Comparison of ENCODE assay signal across 8 cellular contexts in genomic region chr14:24443053-24443683, GRCh38. TPM values are rescaled to one million over a fixed set of nuclear protein-coding genes. Genes with fewer than 3 reads are reported as not detected.
DNase-seq lines count a peak whose midpoint lies in the region; ATAC-seq and TF ChIP-seq lines count a peak whose summit lies in the region.

No MANE protein-coding gene starts in this region.

- CTCF ChIA-PET in HEK293T (lab: Yijun Ruan, JAX), result interaction anchor here (0.6 to 4.0 kb wide), 3 partner anchors 12 to 135 kb away, joined by 3 to 31 read pairs (median 6); partner anchors contain the start of gene CIDEB

- H3K4me1 ChIP-seq in adrenal gland (replicated peaks in 1 of 2) (peaks cover 14 to 44% of the 10 kb centered on the region in 2 donors), left lung (peaks cover 9 to 41% of the 10 kb centered on the region in 2 donors), thyroid gland (peaks cover 8 to 13% of the 10 kb centered on the region in 2 donors)

- TF ChIP-seq POLR2A in adrenal gland (IDR thresholded peaks at IDR 0.05) (no peak), thyroid gland (IDR thresholded peaks at IDR 0.05) (no peak)

- intact Hi-C loops in adrenal gland (cut with DNase I), result loop anchor here in 1 of 2 donors (5.0 kb wide), 1 partner anchor 206 kb away; no protein-coding TSS in a partner anchor
- intact Hi-C loops in left lung (cut with DNase I), result no loop called here
- intact Hi-C loops in thyroid gland (cut with DNase I), result no loop called here

- peaks cover 40% of the 10 kb centered on the region for H3K4me1 Mint-ChIP-seq in activated T-cell treated with anti-CD3 and anti-CD28 coated beads, Interleukin-2, amount 50 U/mL, for 24 hours (ENCODE audit: low read depth)

- H3K27ac ChIP-seq in adrenal gland (peak overlapping the region in 4 of 5 donors; percentile 96 to 100 (median 100)), left lung (peak overlapping the region; percentile 96 to 99), thyroid gland (peak overlapping the region; percentile 98 to 100 (median 98))

- H3K4me3 ChIP-seq in adrenal gland, result peak overlapping the region in 2 of 4 donors; percentile 35 to 72
- peak overlapping the region; percentile 59 to 61 for H3K4me3 ChIP-seq in left lung
- peak overlapping the region in 2 of 3 donors; percentile 27 to 37 for H3K4me3 ChIP-seq in thyroid gland (replicated peaks in 1 of 3)

- no peaks in the 10 kb centered on the region for H3K9me3 ChIP-seq in adrenal gland (replicated peaks in 1 of 3)
- no peaks in the 10 kb centered on the region for H3K9me3 ChIP-seq in left lung
- H3K9me3 ChIP-seq in thyroid gland, result no peaks in the 10 kb centered on the region

- TF ChIP-seq CTCF in adrenal gland (IDR thresholded peaks at IDR 0.05) (no peak), left lung (IDR thresholded peaks at IDR 0.05) (no peak), thyroid gland (IDR thresholded peaks at IDR 0.05) (no peak)

- H3K4me3 Mint-ChIP-seq in activated T-cell treated with anti-CD3 and anti-CD28 coated beads, Interleukin-2, amount 50 U/mL, for 24 hours, result peak overlapping the region; percentile 96

- 3 to 8% (median 6%) methylated on average over 6 to 7 of the region's 7 CpGs for WGBS in adrenal gland, 4 donors
- WGBS in thyroid gland, 2 donors, result 4 to 6% methylated on average over 6 of the region's 7 CpGs

- H3K36me3 ChIP-seq in adrenal gland (replicated peaks in 1 of 2), result peaks cover 0 to 21% of the 10 kb centered on the region in 2 donors
- peaks cover 0 to 33% of the 10 kb centered on the region in 2 donors for H3K36me3 ChIP-seq in left lung
- peaks cover 15 to 21% of the 10 kb centered on the region in 2 donors for H3K36me3 ChIP-seq in thyroid gland

- no peaks in the 10 kb centered on the region for H3K27me3 Mint-ChIP-seq in activated T-cell treated with anti-CD3 and anti-CD28 coated beads, Interleukin-2, amount 50 U/mL, for 24 hours

- peak overlapping the region; percentile 99 for H3K27ac Mint-ChIP-seq in activated T-cell treated with anti-CD3 and anti-CD28 coated beads, Interleukin-2, amount 50 U/mL, for 24 hours

- no peaks in the 10 kb centered on the region for H3K27me3 ChIP-seq in adrenal gland
- no peaks in the 10 kb centered on the region for H3K27me3 ChIP-seq in left lung
- no peaks in the 10 kb centered on the region for H3K27me3 ChIP-seq in thyroid gland

- H3K36me3 Mint-ChIP-seq in activated T-cell treated with anti-CD3 and anti-CD28 coated beads, Interleukin-2, amount 50 U/mL, for 24 hours (ENCODE audit: low read depth), result peaks cover 59% of the 10 kb centered on the region

- POLR2A ChIA-PET in HEK293T (lab: Yijun Ruan, JAX), result interaction anchor here (1.4 to 3.1 kb wide), 5 partner anchors 13 to 302 kb away, joined by 3 to 46 read pairs (median 7); partner anchors contain the start of genes CBLN3, EMC9 and KHNYN

- DNase-seq in activated T-cell treated with anti-CD3 and anti-CD28 coated beads, Interleukin-2, amount 50 U/mL, for 24 hours, result no peak
- no peak for DNase-seq in activated T-cell treated with anti-CD3 and anti-CD28 coated beads for 4 hours
- DNase-seq in adrenal gland, result no peak
- DNase-seq in left lung, result no peak
- DNase-seq in thyroid gland, result no peak
- no peak for DNase-seq in HEK293T (ENCODE audit: extremely low spot score)
- DNase-seq in NCI-H1694 treated with DMSO at 0.1 percent for 48 hours (lab: John Stamatoyannopoulos, UW), result no peak

- ATAC-seq in left lung (no peak), GM21528 (IDR thresholded peaks at IDR 0.05; ENCODE audit: low FRiP score, unreplicated experiment) (no peak)

- peaks cover 2% of the 10 kb centered on the region for H3K9me3 Mint-ChIP-seq in activated T-cell treated with anti-CD3 and anti-CD28 coated beads, Interleukin-2, amount 50 U/mL, for 24 hours

TF ChIP-seq in HEK293T, 16 proteins besides CTCF, POLR2A, EP300 and RAD21:
- TF ChIP-seq L3MBTL2 (conservative IDR thresholded peaks at IDR 0.05), result no peak
TF ChIP-seq in HEK293T: peak in this region for 0.

RNA-seq across cellular contexts. Expression of gene SDR39U1, which starts 0.6 kb away (rescaled TPM):
- total RNA-seq in adrenal gland, result 100 to 1,000 TPM in 1 of 8 donors, 10 to 100 TPM in 7; 58.9 to 100 (median 77.5) TPM
- 100 to 1,000 TPM in 2 of 3 donors, 10 to 100 TPM in 1; 50.4 to 218 (median 162) TPM for polyA plus RNA-seq in adrenal gland
- total RNA-seq in left lung, result 10 to 100 TPM; 32.7 to 40.7 TPM
- 10 to 100 TPM; 35.1 to 75.6 (median 49.2) TPM for total RNA-seq in thyroid gland

RNA-seq across cellular contexts. Expression of gene KHNYN, which starts 13.4 kb away (rescaled TPM):
- total RNA-seq in adrenal gland (10 to 100 TPM; 30.2 to 59.8 (median 45.1) TPM), left lung (10 to 100 TPM; 48.0 to 49.3 TPM), thyroid gland (10 to 100 TPM; 46.9 to 75.0 (median 48.3) TPM)
- 10 to 100 TPM; 18.5 to 48.6 (median 36.2) TPM for polyA plus RNA-seq in adrenal gland

RNA-seq across cellular contexts. Expression of gene CBLN3, which starts 13.7 kb away (rescaled TPM):
- 10 to 100 TPM in 4 of 8 donors, 1 to 10 TPM in 4; 5.0 to 43.6 (median 9.9) TPM for total RNA-seq in adrenal gland
- polyA plus RNA-seq in adrenal gland, result 10 to 100 TPM in 2 of 3 donors, 1 to 10 TPM in 1; 3.9 to 35.7 (median 21.3) TPM
- 1 to 10 TPM; 5.9 to 6.4 TPM for total RNA-seq in left lung
- total RNA-seq in thyroid gland, result 1 to 10 TPM; 1.7 to 3.4 (median 2.3) TPM

RNA-seq across cellular contexts. Expression of gene NYNRIN, which starts 44.4 kb away (rescaled TPM):
- 10 to 100 TPM in 1 of 8 donors, 1 to 10 TPM in 7; 6.0 to 11.0 (median 7.0) TPM for total RNA-seq in adrenal gland
- polyA plus RNA-seq in adrenal gland, result 1 to 10 TPM; 2.2 to 6.1 (median 3.4) TPM
- total RNA-seq in left lung, result 10 to 100 TPM; 16.2 to 23.4 TPM
- total RNA-seq in thyroid gland, result 10 to 100 TPM; 11.7 to 19.9 (median 12.3) TPM
